ENCODE assay signal across 15 cellular contexts in the genomic region with DNA sequence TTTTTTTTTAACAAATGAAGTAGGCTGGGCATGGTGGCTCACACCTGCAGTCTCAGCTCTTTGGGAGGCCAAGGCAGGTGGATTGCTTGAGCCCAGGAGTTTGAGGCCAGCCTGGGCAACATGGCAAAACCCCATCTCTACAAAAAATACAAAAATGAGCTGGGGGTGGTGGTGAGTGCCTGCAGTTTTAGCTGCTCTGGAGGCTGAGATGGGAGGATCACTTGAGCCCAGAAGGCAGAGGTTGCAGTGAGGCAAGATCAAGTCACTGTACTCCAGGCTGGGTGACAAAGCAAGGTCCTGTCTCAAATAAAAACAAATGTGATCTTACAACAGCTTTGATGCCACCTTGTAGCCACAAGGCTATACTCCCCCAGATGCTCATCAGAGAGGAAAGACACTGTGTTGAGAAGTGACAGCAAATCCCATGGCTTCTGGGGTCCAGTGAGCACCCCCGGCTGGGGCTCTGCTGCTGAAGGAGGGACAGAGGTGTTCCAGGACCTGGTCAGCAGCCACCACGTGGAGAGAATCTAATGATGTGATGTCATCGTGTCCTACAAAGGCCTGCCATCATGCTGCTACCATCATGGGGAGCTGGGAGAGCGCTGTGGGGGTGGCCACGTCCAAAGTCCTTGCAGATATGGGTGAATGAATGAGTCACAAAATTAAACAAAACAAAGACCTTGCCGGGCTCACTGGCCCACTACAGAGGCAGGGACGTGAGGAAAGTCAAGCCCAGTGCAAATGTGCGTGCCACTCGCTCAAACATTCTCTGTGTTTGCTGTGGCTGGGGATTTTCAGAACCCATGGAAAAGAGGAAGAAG.
DNase-seq lines count a peak whose midpoint lies in the region; ATAC-seq lines count a peak whose summit lies in the region.
"Had no signal": no experiment of that assay in that cellular context is flagged by ENCODE, and none has a peak within 500 bp of the region (broad histone marks: within the 10 kb centered on the region; RNA-seq: fewer than 3 reads in every experiment).

No MANE protein-coding gene starts in this region.

- no peak for ATAC-seq in central memory CD8-positive, alpha-beta T cell (replicated peaks; ENCODE audit: extremely low read depth, poor library complexity, severe bottlenecking)
- ATAC-seq in naive B cell (ENCODE audit: low read depth in 2 of 2) (no peak), HG03135 (IDR thresholded peaks at IDR 0.05; ENCODE audit: unreplicated experiment) (no peak), HG02970 (IDR thresholded peaks at IDR 0.05; ENCODE audit: low FRiP score, unreplicated experiment) (no peak)
- ATAC-seq: activated CD4-positive, CD25-positive, alpha-beta regulatory T cell treated with anti-CD3 and anti-CD28 coated beads, Interleukin-2, amount 50 U/mL, for 24 hours; activated T-cell treated with anti-CD3 and anti-CD28 coated beads, Interleukin-2, amount 50 U/mL, for 72 hours; T-cell had no signal

- no peaks in the 10 kb centered on the region for H3K4me1 ChIP-seq in CD8-positive, alpha-beta memory T cell (ENCODE audit: insufficient read depth, low read length)

- no peaks in the 10 kb centered on the region for H3K27me3 Mint-ChIP-seq in CD8-positive, alpha-beta memory T cell
- H3K27me3 Mint-ChIP-seq in central memory CD8-positive, alpha-beta T cell: no peaks in the 10 kb centered on the region
- no peaks in the 10 kb centered on the region for H3K27me3 Mint-ChIP-seq in naive B cell
- H3K27me3 Mint-ChIP-seq: T-cell had no signal

- H3K27me3 ChIP-seq in CD8-positive, alpha-beta memory T cell (ENCODE audit: insufficient read depth, low read length, poor library complexity, severe bottlenecking): no peaks in the 10 kb centered on the region
- H3K27me3 ChIP-seq: BLaER1 treated with 17β-estradiol and CSF1 and Interleukin-3, amounts not matched to agents 10 nM and 100 nM had no signal

- no peak for DNase-seq in CD8-positive, alpha-beta memory T cell
- DNase-seq in HT-29 (ENCODE audit: low spot score): peak; percentile 40
- DNase-seq in central memory CD8-positive, alpha-beta T cell (ENCODE audit: low spot score in 2 of 2): no peak
- no peak for DNase-seq in naive B cell
- no peak for DNase-seq in pons (ENCODE audit: low spot score)
- DNase-seq in nucleus accumbens (lab: John Stamatoyannopoulos, UW): no peak
- DNase-seq: activated T-cell treated with anti-CD3 and anti-CD28 coated beads, Interleukin-2, amount 50 U/mL, for 72 hours; NCI-H1092; NCI-H82; T-cell had no signal

- POLR2A ChIA-PET in CD8-positive, alpha-beta memory T cell (lab: Charles Lee): interaction anchor here (0.6 kb wide), 1 partner anchor 852 kb away, joined by 8 read pairs; no protein-coding TSS in a partner anchor

- CTCF ChIA-PET in CD8-positive, alpha-beta memory T cell (lab: Charles Lee): interaction anchor here (0.7 kb wide), 1 partner anchor 15 kb away, joined by 3 read pairs; no protein-coding TSS in a partner anchor

- H3K27ac Mint-ChIP-seq in CD8-positive, alpha-beta memory T cell: peak overlapping the region in 6 of 8 donors; percentile 23 to 84 (median 40)
- H3K27ac Mint-ChIP-seq in central memory CD8-positive, alpha-beta T cell (ENCODE audit: low read depth): peak overlapping the region; percentile 64
- peak overlapping the region in 4 of 6 donors; percentile 28 to 71 (median 46) for H3K27ac Mint-ChIP-seq in naive B cell
- H3K27ac Mint-ChIP-seq: activated T-cell treated with anti-CD3 and anti-CD28 coated beads, Interleukin-2, amount 50 U/mL, for 72 hours had no signal

- no peak overlapping the region for H3K4me3 ChIP-seq in CD8-positive, alpha-beta memory T cell (ENCODE audit: low read length)
- H3K4me3 ChIP-seq: BLaER1 treated with 17β-estradiol and CSF1 and Interleukin-3, amounts not matched to agents 10 nM and 100 nM had no signal

- peaks cover 9 to 14% (median 13%) of the 10 kb centered on the region in 3 donors for H3K4me1 Mint-ChIP-seq in CD8-positive, alpha-beta memory T cell
- H3K4me1 Mint-ChIP-seq in central memory CD8-positive, alpha-beta T cell: peaks cover 28% of the 10 kb centered on the region
- H3K4me1 Mint-ChIP-seq in naive B cell: peaks cover 5 to 16% (median 13%) of the 10 kb centered on the region in 3 donors
- H3K4me1 Mint-ChIP-seq: T-cell had no signal

- peaks cover 39% of the 10 kb centered on the region for H3K36me3 ChIP-seq in CD8-positive, alpha-beta memory T cell (ENCODE audit: insufficient read depth, low read length)

- H3K9me3 Mint-ChIP-seq in CD8-positive, alpha-beta memory T cell: no peaks in the 10 kb centered on the region
- no peaks in the 10 kb centered on the region for H3K9me3 Mint-ChIP-seq in central memory CD8-positive, alpha-beta T cell
- H3K9me3 Mint-ChIP-seq in naive B cell: no peaks in the 10 kb centered on the region
- H3K9me3 Mint-ChIP-seq: activated T-cell treated with anti-CD3 and anti-CD28 coated beads, Interleukin-2, amount 50 U/mL, for 72 hours; T-cell had no signal

- H3K4me3 Mint-ChIP-seq in CD8-positive, alpha-beta memory T cell: no peak overlapping the region
- no peak overlapping the region for H3K4me3 Mint-ChIP-seq in central memory CD8-positive, alpha-beta T cell
- H3K4me3 Mint-ChIP-seq in naive B cell: peak overlapping the region in 1 of 8 donors; percentile 41
- H3K4me3 Mint-ChIP-seq: activated T-cell treated with anti-CD3 and anti-CD28 coated beads, Interleukin-2, amount 50 U/mL, for 72 hours; T-cell had no signal

- H3K27ac ChIP-seq in CD8-positive, alpha-beta memory T cell (ENCODE audit: low read depth, low read length): no peak overlapping the region
- H3K27ac ChIP-seq: parathyroid adenoma had no signal

- H3K36me3 Mint-ChIP-seq in CD8-positive, alpha-beta memory T cell: peaks cover 0 to 97% (median 12%) of the 10 kb centered on the region in 3 donors
- H3K36me3 Mint-ChIP-seq in central memory CD8-positive, alpha-beta T cell (ENCODE audit: insufficient read depth): peaks cover 45% of the 10 kb centered on the region
- peaks cover 5 to 7% of the 10 kb centered on the region in 2 donors for H3K36me3 Mint-ChIP-seq in naive B cell

- no peaks in the 10 kb centered on the region for H3K9me3 ChIP-seq in CD8-positive, alpha-beta memory T cell (ENCODE audit: low read length)
- H3K9me3 ChIP-seq: BLaER1 treated with 17β-estradiol and CSF1 and Interleukin-3, amounts not matched to agents 10 nM and 100 nM had no signal
